ENCODE assay signal across 1 cellular context in genomic region chr16:9114112-9114511, GRCh38.
TF ChIP-seq lines count a peak whose summit lies in the region.

No MANE protein-coding gene starts in this region.

TF ChIP-seq in H1, 55 proteins besides CTCF, POLR2A, EP300 and RAD21:
- TF ChIP-seq BACH1 (IDR thresholded peaks at IDR 0.05; ENCODE audit: low read length) (no peak), EGR1 (IDR thresholded peaks at IDR 0.05; ENCODE audit: borderline replicate concordance, low read depth, low read length) (no peak), POLR2AphosphoS5 (IDR thresholded peaks at IDR 0.05; ENCODE audit: low read depth, low read length) (no peak), HDAC6 (IDR thresholded peaks at IDR 0.05; ENCODE audit: low read depth, low read length) (no peak), TAF1 (IDR thresholded peaks at IDR 0.05; ENCODE audit: low read depth, low read length) (no peak), PHF8 (conservative IDR thresholded peaks at IDR 0.05; ENCODE audit: low read depth, low read length) (no peak)
